35 cellular contexts compared by ENCODE assay signal in the genomic region with DNA sequence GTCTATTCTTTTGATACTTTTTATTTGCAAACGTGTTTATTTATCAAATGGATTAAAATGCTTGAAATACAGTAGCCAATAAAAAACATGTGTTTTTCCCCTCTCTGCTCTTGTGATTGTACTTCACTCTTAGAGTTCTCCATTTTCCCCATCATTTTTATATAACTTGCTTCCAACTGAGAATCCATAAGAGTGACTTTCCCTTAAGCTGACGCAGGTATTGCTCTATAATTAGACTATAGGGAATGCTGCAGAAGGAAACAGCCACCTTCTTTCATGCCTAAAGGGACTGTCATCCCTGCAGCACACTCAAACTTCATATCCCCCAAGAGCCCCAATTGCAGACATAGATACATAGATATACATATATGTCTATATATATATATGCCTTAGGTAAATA.
"Had no signal": no experiment of that assay in that cellular context is flagged by ENCODE, and none has a peak within 500 bp of the region (broad histone marks: within the 10 kb centered on the region; RNA-seq: fewer than 3 reads in every experiment).

No MANE protein-coding gene starts in this region.

- DNase-seq: Karpas-422, Kasumi-1, KG1, MG63, MM.1S, MV-4-11, NCI-H1048, NCI-H1092, NCI-H1092 treated with DMSO at 0.1 percent for 48 hours, NCI-H1105, NCI-H1105 treated with DMSO at 0.1 percent for 48 hours, NCI-H1417, NCI-H1417 treated with DMSO at 0.1 percent for 48 hours, NCI-H1436, NCI-H1436 treated with DMSO at 0.1 percent for 48 hours, NCI-H146, NCI-H1694, NCI-H1694 treated with DMSO at 0.1 percent for 48 hours, NCI-H187, NCI-H187 treated with DMSO at 0.1 percent for 48 hours, NCI-H1930, NCI-H2029, NCI-H2029 treated with DMSO at 0.1 percent for 48 hours, NCI-H2081, NCI-H2081 treated with DMSO at 0.1 percent for 48 hours, NCI-H2107, NCI-H2171, NCI-H2227 treated with DMSO at 0.1 percent for 48 hours, NCI-H226, NCI-H345, NCI-H446, NCI-H446 treated with DMSO at 0.1 percent for 48 hours, NCI-H510A, NCI-H510A treated with DMSO at 0.1 percent for 48 hours had no signal

- H3K9ac ChIP-seq: KMS-11 had no signal

- H3K36me3 ChIP-seq: MG63 had no signal

- H3K27ac ChIP-seq: KMS-11 had no signal

- H3K4me3 ChIP-seq: MG63 had no signal

- H3K4me2 ChIP-seq: KMS-11 had no signal

- H3K9me3 ChIP-seq: MG63 had no signal

- H3K27me3 ChIP-seq: MG63 had no signal
